16 cellular contexts compared by ENCODE assay signal in genomic region chr6:142722010-142722409, GRCh38.
"Had no signal": no experiment of that assay in that cellular context is flagged by ENCODE, and none has a peak within 500 bp of the region (broad histone marks: within the 10 kb centered on the region; RNA-seq: fewer than 3 reads in every experiment).

No MANE protein-coding gene starts in this region.

- DNase-seq: activated CD4-positive, alpha-beta memory T cell treated with anti-CD3 and anti-CD28 coated beads for 36 hours; activated CD4-positive, alpha-beta T cell treated with anti-CD3 and anti-CD28 coated beads for 1 hour; activated gamma-delta T cell; activated T-cell treated with anti-CD3 and anti-CD28 coated beads, Interleukin-2, amount 50 U/mL, for 48 hours; brain microvascular endothelial cell; effector memory CD8-positive, alpha-beta T cell; gastrocnemius medialis; islet precursor cell; mesenchymal stem cell; stimulated activated CD4-positive, alpha-beta T cell treated with anti-CD3 and anti-CD28 coated beads, Interleukin-4, amount 100 ng/mL, for 1 hour; stimulated activated CD8-positive, alpha-beta memory T cell treated with anti-CD3 and anti-CD28 coated beads, Interleukin-4, amount 100 ng/mL, for 48 hours; stimulated activated naive CD8-positive, alpha-beta T cell treated with anti-CD3 and anti-CD28 coated beads, Interleukin-15, Interleukin-2, amounts not matched to agents 100 U/mL and 50 U/mL, for 24 hours; upper lobe of left lung had no signal

- H3K27ac ChIP-seq: brain microvascular endothelial cell, epithelial cell of prostate, gastrocnemius medialis, upper lobe of left lung had no signal

- ATAC-seq: effector memory CD8-positive, alpha-beta T cell; gastrocnemius medialis; left lobe of liver; natural killer cell treated with Interleukin-12 subunit alpha and Interleukin-12 subunit beta and Interleukin-15 and Interleukin-18, amount 100 ng/mL, for 72 hours; stimulated activated naive CD8-positive, alpha-beta T cell treated with anti-CD3 and anti-CD28 coated beads, Interleukin-15, Interleukin-2, amounts not matched to agents 100 U/mL and 50 U/mL, for 24 hours had no signal

- H3K27me3 ChIP-seq: brain microvascular endothelial cell, gastrocnemius medialis, upper lobe of left lung had no signal

- H3K36me3 ChIP-seq: brain microvascular endothelial cell, gastrocnemius medialis, upper lobe of left lung had no signal

- H3K4me1 ChIP-seq: gastrocnemius medialis, upper lobe of left lung had no signal

- H3K4me3 ChIP-seq: gastrocnemius medialis, upper lobe of left lung had no signal
